In genomic region chr10:122374246-122374858, GRCh38 we compare ENCODE assay signal across 8 cellular contexts. TPM values are rescaled to one million over a fixed set of nuclear protein-coding genes. Genes with fewer than 3 reads are reported as not detected.
DNase-seq lines count a peak whose midpoint lies in the region; ATAC-seq and TF ChIP-seq lines count a peak whose summit lies in the region.

TSS of gene PLEKHA1 (plus strand) at chr10:122374708. CDS start at chr10:122393201, 18,493 bp downstream.

- H3K9me3 Mint-ChIP-seq in T-helper 1 cell treated with Interleukin-12 subunit alpha and Interleukin-12 subunit beta and Interleukin-4 antibody, amounts not matched to agents 30 μg/mL and 1 μg/mL, for 36 hours: peaks cover under 1% of the 10 kb centered on the region

- peaks cover 0 to 77% (median 56%) of the 10 kb centered on the region in 9 donors for H3K4me1 ChIP-seq in heart right ventricle
- peaks cover 2 to 5% of the 10 kb centered on the region in 2 experiments for H3K4me1 ChIP-seq in trophoblast cell (ENCODE audit: control insufficient read depth in 1 of 2, insufficient read depth in 2 of 2, low read length in 2 of 2)
- peaks cover 0 to 42% (median 9%) of the 10 kb centered on the region in 4 donors for H3K4me1 ChIP-seq in tibial artery

- H4K12ac ChIP-seq in trophoblast cell (ENCODE audit: low read depth, low read length): peak within 1 kb of the TSS; percentile 100

- H2BK120ac ChIP-seq in trophoblast cell (ENCODE audit: insufficient read depth, low read length, poor library complexity): peak within 1 kb of the TSS; percentile 88

- H3K9me3 ChIP-seq in heart right ventricle: no peaks in the 10 kb centered on the region
- H3K9me3 ChIP-seq in trophoblast cell (ENCODE audit: insufficient read depth, low read depth, low read length): no peaks in the 10 kb centered on the region
- no peaks in the 10 kb centered on the region for H3K9me3 ChIP-seq in tibial artery

- peak within 1 kb of the TSS; percentile 55 for H3K4ac ChIP-seq in trophoblast cell (ENCODE audit: low read depth, low read length)

- H4K91ac ChIP-seq in trophoblast cell (ENCODE audit: low read depth, low read length): peak within 1 kb of the TSS; percentile 99

- peak within 1 kb of the TSS; percentile 88 for H3K4me3 Mint-ChIP-seq in T-helper 1 cell treated with Interleukin-12 subunit alpha and Interleukin-12 subunit beta and Interleukin-4 antibody, amounts not matched to agents 30 μg/mL and 1 μg/mL, for 36 hours

- H3K9ac ChIP-seq in trophoblast cell (ENCODE audit: low read length): peak within 1 kb of the TSS; percentile 86

- H2AK5ac ChIP-seq in trophoblast cell (ENCODE audit: low read length): no peak within 1 kb of the TSS

- H2AFZ ChIP-seq in trophoblast cell (ENCODE audit: insufficient read depth, low read length, poor library complexity): peak within 1 kb of the TSS; percentile 98

- H3K36me3 Mint-ChIP-seq in T-helper 1 cell treated with Interleukin-12 subunit alpha and Interleukin-12 subunit beta and Interleukin-4 antibody, amounts not matched to agents 30 μg/mL and 1 μg/mL, for 36 hours (ENCODE audit: low read depth): no peaks in the 10 kb centered on the region

- H3K79me2 ChIP-seq in trophoblast cell (ENCODE audit: control insufficient read depth, insufficient read depth, low read length, poor library complexity): peaks cover 7% of the 10 kb centered on the region

- H3K4me1 Mint-ChIP-seq in T-helper 1 cell treated with Interleukin-12 subunit alpha and Interleukin-12 subunit beta and Interleukin-4 antibody, amounts not matched to agents 30 μg/mL and 1 μg/mL, for 36 hours (ENCODE audit: low read depth): peaks cover 15% of the 10 kb centered on the region

- TF ChIP-seq CTCF in GM06990 (IDR thresholded peaks at IDR 0.05; ENCODE audit: insufficient read depth, low read length, poor library complexity, severe bottlenecking) (no peak), heart right ventricle (IDR thresholded peaks at IDR 0.05) (peak in 3 of 9 donors; percentile 14 to 20 (median 19)), tibial artery (IDR thresholded peaks at IDR 0.05) (peak in 1 of 2 experiments; percentile 24)

- H4K8ac ChIP-seq in trophoblast cell (ENCODE audit: low read depth, low read length): peak within 1 kb of the TSS; percentile 98

- peaks cover 67% of the 10 kb centered on the region for H3K27me3 Mint-ChIP-seq in T-helper 1 cell treated with Interleukin-12 subunit alpha and Interleukin-12 subunit beta and Interleukin-4 antibody, amounts not matched to agents 30 μg/mL and 1 μg/mL, for 36 hours (ENCODE audit: low read depth)

- H3K36me3 ChIP-seq in GM06990 (ENCODE audit: control insufficient read depth, insufficient read depth, low read length): no peaks in the 10 kb centered on the region
- H3K36me3 ChIP-seq in heart right ventricle: peaks cover 0 to 2% (median 0%) of the 10 kb centered on the region in 9 donors
- H3K36me3 ChIP-seq in trophoblast cell (ENCODE audit: control insufficient read depth in 1 of 2, insufficient read depth in 2 of 2, low read length in 2 of 2): no peaks in the 10 kb centered on the region
- no peaks in the 10 kb centered on the region for H3K36me3 ChIP-seq in tibial artery

- H2BK12ac ChIP-seq in trophoblast cell (ENCODE audit: low read length): peak within 1 kb of the TSS; percentile 90

- ATAC-seq in HG02642 (IDR thresholded peaks at IDR 0.05; ENCODE audit: poor library complexity, unreplicated experiment): peak; percentile 90
- peak; percentile 93 to 97 (median 96) for ATAC-seq in heart right ventricle

- peak within 1 kb of the TSS; percentile 92 for H3K14ac ChIP-seq in trophoblast cell (ENCODE audit: low read length)

- H3K4me2 ChIP-seq in trophoblast cell (ENCODE audit: low read length): peak within 1 kb of the TSS; percentile 98

- peaks cover 1% of the 10 kb centered on the region; the same call in 1 of the 2 replicates for H3K27me3 ChIP-seq in GM06990 (replicated peaks; ENCODE audit: control insufficient read depth, insufficient read depth, low read length)
- H3K27me3 ChIP-seq in heart right ventricle: peaks cover 0 to 13% (median 0%) of the 10 kb centered on the region in 7 donors
- H3K27me3 ChIP-seq in trophoblast cell (ENCODE audit: insufficient read depth, low read length): no peaks in the 10 kb centered on the region
- no peaks in the 10 kb centered on the region for H3K27me3 ChIP-seq in tibial artery

- H3K27ac ChIP-seq in heart right ventricle (peak within 1 kb of the TSS; percentile 95 to 99 (median 98)), trophoblast cell (ENCODE audit: low read depth, low read length) (peak within 1 kb of the TSS; percentile 91), tibial artery (peak within 1 kb of the TSS; percentile 94 to 98)

- WGBS in heart right ventricle, 2 donors: 0% methylated on average over 56 to 71 of the region's 71 CpGs
- no CpG with 5 or more reads among the region's 71 CpGs for WGBS in trophoblast cell (ENCODE audit: extremely low coverage, insufficient coverage, insufficient read length)

- peak within 1 kb of the TSS; percentile 99 for H3K18ac ChIP-seq in trophoblast cell (ENCODE audit: low read length)

- DNase-seq in GM06990 (ENCODE audit: extremely low read depth, insufficient read length) (peak; percentile 76), NCI-H1105 treated with DMSO at 0.1 percent for 48 hours (lab: John Stamatoyannopoulos, UW) (peak; percentile 84), amniotic stem cell (lab: John Stamatoyannopoulos, UW) (peak; percentile 92), heart right ventricle (peak; percentile 96 to 97), trophoblast cell (peak; percentile 99), tibial artery (peak; percentile 93 to 98)

- no peak within 1 kb of the TSS for H3K23ac ChIP-seq in trophoblast cell (ENCODE audit: low read length)

- peak within 1 kb of the TSS; percentile 74 for H3K27ac Mint-ChIP-seq in T-helper 1 cell treated with Interleukin-12 subunit alpha and Interleukin-12 subunit beta and Interleukin-4 antibody, amounts not matched to agents 30 μg/mL and 1 μg/mL, for 36 hours

- peak within 1 kb of the TSS; percentile 89 for H2BK5ac ChIP-seq in trophoblast cell (ENCODE audit: low read depth, low read length, poor library complexity)

- H3K79me1 ChIP-seq in trophoblast cell (ENCODE audit: low read length): peaks cover 11% of the 10 kb centered on the region

- intact Hi-C loops in heart right ventricle (cut with DNase I): no loop called here
- intact Hi-C loops in tibial artery (cut with DNase I; ENCODE audit: low total_unique reads): loop anchor here (10.0 kb wide), 2 partner anchors 60 to 240 kb away; no protein-coding TSS in a partner anchor

- no peak within 1 kb of the TSS for H3K4me3 ChIP-seq in GM06990 (replicated peaks; ENCODE audit: low read depth, low read length)
- H3K4me3 ChIP-seq in heart right ventricle: peak within 1 kb of the TSS; percentile 52 to 95 (median 82)
- peak within 1 kb of the TSS; percentile 96 for H3K4me3 ChIP-seq in trophoblast cell (ENCODE audit: low read depth, low read length)
- H3K4me3 ChIP-seq in tibial artery: peak within 1 kb of the TSS; percentile 95 to 99

RNA-seq across cellular contexts. Expression of gene PLEKHA1, which starts in this region (rescaled TPM):
- 10 to 100 TPM; 42.2 to 72.9 (median 50.2) TPM for total RNA-seq in heart right ventricle
- polyA plus RNA-seq in heart right ventricle: 10 to 100 TPM; 16.7 to 28.5 TPM
- polyA plus RNA-seq in trophoblast cell (2013): 22.8 and 23.3 TPM in 2 replicates
